22 cellular contexts compared by ENCODE assay signal in the genomic region with DNA sequence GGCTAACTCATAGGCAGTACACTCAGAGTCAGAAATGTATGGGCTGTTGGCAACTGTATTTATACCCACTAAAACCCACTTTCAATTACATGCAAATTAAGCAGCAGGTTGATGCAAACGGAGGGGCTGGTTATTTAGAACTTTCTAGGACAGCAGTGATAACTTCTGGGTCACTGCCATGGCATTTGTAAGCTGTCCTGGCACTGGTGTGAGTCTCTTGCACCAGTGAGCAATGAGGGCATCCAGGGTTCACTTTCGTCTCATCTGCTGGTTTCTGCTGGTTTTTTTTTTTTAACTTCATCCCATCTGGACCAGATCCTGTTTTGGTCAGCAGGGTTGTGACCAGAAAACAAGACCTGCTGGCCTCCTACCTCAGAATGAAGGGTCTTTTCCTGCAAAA. TPM values are rescaled to one million over a fixed set of nuclear protein-coding genes. Genes with fewer than 3 reads are reported as not detected.
"Had no signal": no experiment of that assay in that cellular context is flagged by ENCODE, and none has a peak within 500 bp of the region (broad histone marks: within the 10 kb centered on the region; RNA-seq: fewer than 3 reads in every experiment).

No MANE protein-coding gene starts in this region.

- DNase-seq: activated CD4-positive, alpha-beta T cell treated with anti-CD3 and anti-CD28 coated beads, Interleukin-2, amount 50 U/mL, for 4 hours; activated effector memory CD4-positive, alpha-beta T cell treated with anti-CD3 and anti-CD28 coated beads, Interleukin-2, amount 50 U/mL, for 16 hours; activated naive CD4-positive, alpha-beta T cell treated with anti-CD3 and anti-CD28 coated beads, Interleukin-2, amount 10 ng/mL, durations not matched to agents 7 days and 5 days; aorta; caudate nucleus; effector memory CD4-positive, alpha-beta T cell; head of caudate nucleus; natural killer cell; pancreas; psoas muscle; right lobe of liver; small intestine; stimulated activated CD4-positive, alpha-beta T cell treated with anti-CD3 and anti-CD28 coated beads, Interleukin-2, amount 100 ng/mL, for 24 hours; T1000 had no signal

- H3K9me3 ChIP-seq: esophagus muscularis mucosa, gastroesophageal sphincter, pancreas, psoas muscle, right lobe of liver, SJSA1 had no signal

- H3K4me3 Mint-ChIP-seq: activated naive CD4-positive, alpha-beta T cell treated with anti-CD3 and anti-CD28 coated beads, Interleukin-2, amount 10 ng/mL, durations not matched to agents 7 days and 5 days; brain; mesothelial cell of epicardium; natural killer cell; stimulated activated effector memory CD8-positive, alpha-beta T cell treated with anti-CD3 and anti-CD28 coated beads, Interleukin-12 subunit alpha, Interleukin-12 subunit beta, amount 100 ng/mL, for 72 hours; type B pancreatic cell; WTC11 had no signal

- ATAC-seq: gastroesophageal sphincter; natural killer cell; stimulated activated effector memory CD8-positive, alpha-beta T cell treated with anti-CD3 and anti-CD28 coated beads, Interleukin-12 subunit alpha, Interleukin-12 subunit beta, amount 100 ng/mL, for 72 hours; WTC11 had no signal

- H3K36me3 Mint-ChIP-seq: activated naive CD4-positive, alpha-beta T cell treated with anti-CD3 and anti-CD28 coated beads, Interleukin-2, amount 10 ng/mL, durations not matched to agents 7 days and 5 days; brain; mesothelial cell of epicardium; natural killer cell; stimulated activated effector memory CD8-positive, alpha-beta T cell treated with anti-CD3 and anti-CD28 coated beads, Interleukin-12 subunit alpha, Interleukin-12 subunit beta, amount 100 ng/mL, for 72 hours; type B pancreatic cell; WTC11 had no signal

- H3K9me3 Mint-ChIP-seq: activated naive CD4-positive, alpha-beta T cell treated with anti-CD3 and anti-CD28 coated beads, Interleukin-2, amount 10 ng/mL, durations not matched to agents 7 days and 5 days; mesothelial cell of epicardium; natural killer cell; stimulated activated effector memory CD8-positive, alpha-beta T cell treated with anti-CD3 and anti-CD28 coated beads, Interleukin-12 subunit alpha, Interleukin-12 subunit beta, amount 100 ng/mL, for 72 hours; type B pancreatic cell; WTC11 had no signal

- H3K4me3 ChIP-seq: esophagus muscularis mucosa, gastroesophageal sphincter, pancreas, psoas muscle, right lobe of liver, SJSA1 had no signal

- H3K27ac ChIP-seq: esophagus muscularis mucosa, gastroesophageal sphincter, pancreas, psoas muscle, right lobe of liver, SJSA1 had no signal

- H3K27me3 ChIP-seq: esophagus muscularis mucosa, gastroesophageal sphincter, pancreas, right lobe of liver had no signal

- H3K36me3 ChIP-seq: esophagus muscularis mucosa, pancreas, right lobe of liver, SJSA1 had no signal

- H3K27ac Mint-ChIP-seq: activated naive CD4-positive, alpha-beta T cell treated with anti-CD3 and anti-CD28 coated beads, Interleukin-2, amount 10 ng/mL, durations not matched to agents 7 days and 5 days; mesothelial cell of epicardium; natural killer cell; stimulated activated effector memory CD8-positive, alpha-beta T cell treated with anti-CD3 and anti-CD28 coated beads, Interleukin-12 subunit alpha, Interleukin-12 subunit beta, amount 100 ng/mL, for 72 hours; type B pancreatic cell; WTC11 had no signal

- H3K4me1 Mint-ChIP-seq: mesothelial cell of epicardium, WTC11 had no signal

- H3K4me1 ChIP-seq: gastroesophageal sphincter, pancreas, right lobe of liver, SJSA1 had no signal

RNA-seq across cellular contexts. Expression of a gene that starts 49.2 kb away (rescaled TPM):
- total RNA-seq: SJSA1 had no signal
